ENCODE assay signal across 1 cellular context in genomic region chr1:223712856-223713494, GRCh38.
TF ChIP-seq lines count a peak whose summit lies in the region.

No MANE protein-coding gene starts in this region.

TF ChIP-seq in GM12878, 131 proteins besides CTCF, POLR2A, EP300 and RAD21 (continued from another document):
- TF ChIP-seq, protein P1, sequence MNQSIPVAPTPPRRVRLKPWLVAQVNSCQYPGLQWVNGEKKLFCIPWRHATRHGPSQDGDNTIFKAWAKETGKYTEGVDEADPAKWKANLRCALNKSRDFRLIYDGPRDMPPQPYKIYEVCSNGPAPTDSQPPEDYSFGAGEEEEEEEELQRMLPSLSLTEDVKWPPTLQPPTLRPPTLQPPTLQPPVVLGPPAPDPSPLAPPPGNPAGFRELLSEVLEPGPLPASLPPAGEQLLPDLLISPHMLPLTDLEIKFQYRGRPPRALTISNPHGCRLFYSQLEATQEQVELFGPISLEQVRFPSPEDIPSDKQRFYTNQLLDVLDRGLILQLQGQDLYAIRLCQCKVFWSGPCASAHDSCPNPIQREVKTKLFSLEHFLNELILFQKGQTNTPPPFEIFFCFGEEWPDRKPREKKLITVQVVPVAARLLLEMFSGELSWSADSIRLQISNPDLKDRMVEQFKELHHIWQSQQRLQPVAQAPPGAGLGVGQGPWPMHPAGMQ (IDR thresholded peaks at IDR 0.05; ENCODE audit: borderline replicate concordance): no peak
- no peak for TF ChIP-seq PBX3 (IDR thresholded peaks at IDR 0.05; ENCODE audit: insufficient replicate concordance, low read depth, low read length)
